In the genomic region with DNA sequence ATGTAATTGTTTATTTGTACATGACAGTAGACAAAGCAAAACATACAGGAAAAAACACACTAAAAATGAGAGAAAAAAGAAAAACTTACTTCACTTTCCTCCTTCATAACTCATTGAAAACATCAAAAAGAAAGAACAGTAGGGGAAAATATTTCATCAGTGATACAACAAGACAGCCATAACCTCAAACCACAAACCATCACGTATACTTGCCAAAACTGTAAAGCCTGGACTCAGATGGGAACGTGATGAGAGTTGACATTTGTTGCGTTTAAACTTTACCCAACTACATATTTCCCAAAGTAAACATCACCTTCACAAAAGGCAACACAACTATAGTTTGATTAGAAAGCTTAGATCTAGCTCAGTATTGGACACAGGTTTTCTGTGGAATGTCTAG, we compare ENCODE assay signal across 18 cellular contexts.
DNase-seq lines count a peak whose midpoint lies in the region; ATAC-seq and TF ChIP-seq lines count a peak whose summit lies in the region.
"Had no signal": no experiment of that assay in that cellular context is flagged by ENCODE, and none has a peak within 500 bp of the region (broad histone marks: within the 10 kb centered on the region; RNA-seq: fewer than 3 reads in every experiment).

No MANE protein-coding gene starts in this region.

- BruUV-seq in MCF 10A (replicated peaks; lab: Mats Ljungman, UMichigan), result no TSS peak

- H3K4me3 Mint-ChIP-seq in MCF 10A (ENCODE audit: unreplicated experiment), result no peak overlapping the region
- H3K4me3 Mint-ChIP-seq: natural killer cell, WTC11 had no signal

- no peaks in the 10 kb centered on the region for H3K9me3 Mint-ChIP-seq in MCF 10A (ENCODE audit: unreplicated experiment)

- no peak for TF ChIP-seq POLR2A in breast epithelium (IDR thresholded peaks at IDR 0.05)

- H3K36me3 ChIP-seq in breast epithelium, result no peaks in the 10 kb centered on the region

- TF ChIP-seq CTCF in MCF 10A (IDR thresholded peaks at IDR 0.05; ENCODE audit: unreplicated experiment) (no peak), breast epithelium (IDR thresholded peaks at IDR 0.05) (no peak), fibroblast of the aortic adventitia (IDR thresholded peaks at IDR 0.05; ENCODE audit: insufficient read depth, low read length) (no peak)

- no peaks in the 10 kb centered on the region for H3K4me1 ChIP-seq in breast epithelium
- H3K4me1 ChIP-seq: body of pancreas had no signal

- H3K27me3 ChIP-seq in breast epithelium, result no peaks in the 10 kb centered on the region
- H3K27me3 ChIP-seq: body of pancreas had no signal

- CTCF ChIA-PET in MCF 10A (lab: Yijun Ruan, JAX), result interaction anchor here (0.6 kb wide), 1 partner anchor 47 kb away, joined by 3 read pairs; no protein-coding TSS in a partner anchor

- intact Hi-C loops in MCF 10A (cut with micrococcal nuclease), result loop anchor here (5.0 kb wide), 1 partner anchor 64 kb away; no protein-coding TSS in a partner anchor
- intact Hi-C loops in breast epithelium (cut with DNase I; ENCODE audit: low total_unique reads), result no loop called here

- H3K27ac Mint-ChIP-seq in MCF 10A (ENCODE audit: low read depth, unreplicated experiment), result peak overlapping the region; percentile 69
- H3K27ac Mint-ChIP-seq: natural killer cell, WTC11 had no signal

- no peaks in the 10 kb centered on the region for H3K27me3 Mint-ChIP-seq in MCF 10A (ENCODE audit: insufficient read depth, unreplicated experiment)

- no peaks in the 10 kb centered on the region for H3K9me3 ChIP-seq in breast epithelium
- H3K9me3 ChIP-seq: body of pancreas had no signal

- POLR2A ChIA-PET in MCF 10A (lab: Yijun Ruan, JAX), result no interaction called here

- H3K36me3 Mint-ChIP-seq in MCF 10A (ENCODE audit: insufficient read depth, unreplicated experiment), result peaks cover 7% of the 10 kb centered on the region
- H3K36me3 Mint-ChIP-seq: WTC11 had no signal

- DNase-seq in MCF 10A (ENCODE audit: unreplicated experiment) (peak; percentile 71), breast epithelium (ENCODE audit: low spot score in 2 of 2) (no peak), fibroblast of the aortic adventitia (ENCODE audit: low read depth) (peak; percentile 73), stromal cell of bone marrow (ENCODE audit: low read depth) (peak; percentile 45), NCI-H2029 treated with DMSO at 0.1 percent for 48 hours (lab: John Stamatoyannopoulos, UW) (no peak)
- DNase-seq: activated T-cell treated with anti-CD3 and anti-CD28 coated beads for 4 hours, body of pancreas, GF-D8, natural killer cell, NCI-H1417, NCI-H526 treated with DMSO at 0.1 percent for 48 hours, SHP77 treated with DMSO at 0.1 percent for 48 hours, trophoblast cell had no signal

- no peak overlapping the region for H3K27ac ChIP-seq in breast epithelium
- H3K27ac ChIP-seq: body of pancreas had no signal

- H3K4me1 Mint-ChIP-seq in MCF 10A (ENCODE audit: insufficient read depth, unreplicated experiment), result peaks cover 32% of the 10 kb centered on the region
- H3K4me1 Mint-ChIP-seq: natural killer cell had no signal

- no peak overlapping the region for H3K4me3 ChIP-seq in breast epithelium
- no peak overlapping the region for H3K4me3 ChIP-seq in fibroblast of the aortic adventitia (ENCODE audit: low read depth, low read length)
- H3K4me3 ChIP-seq: body of pancreas had no signal

- peak; percentile 85 for ATAC-seq in SK-N-SH treated with all-trans-retinoic acid at 6 μM for 48 hours
- ATAC-seq in GM18498 (IDR thresholded peaks at IDR 0.05; ENCODE audit: unreplicated experiment), result no peak
- ATAC-seq in HG03469 (IDR thresholded peaks at IDR 0.05; ENCODE audit: unreplicated experiment), result no peak
- ATAC-seq: body of pancreas, esophagus mucosa, natural killer cell, WTC11 had no signal

TF ChIP-seq in SK-N-SH treated with all-trans-retinoic acid at 6 μM for 48 hours, 23 proteins besides CTCF, POLR2A, EP300 and RAD21:
- TF ChIP-seq POU6F1 (CRISPR knock-in tag; IDR thresholded peaks at IDR 0.05; ENCODE audit: borderline replicate concordance, low read depth) (no peak), SNAI2 (CRISPR knock-in tag; IDR thresholded peaks at IDR 0.05) (no peak), ISL1 (CRISPR knock-in tag; IDR thresholded peaks at IDR 0.05) (no peak)
- TF ChIP-seq, protein P1, sequence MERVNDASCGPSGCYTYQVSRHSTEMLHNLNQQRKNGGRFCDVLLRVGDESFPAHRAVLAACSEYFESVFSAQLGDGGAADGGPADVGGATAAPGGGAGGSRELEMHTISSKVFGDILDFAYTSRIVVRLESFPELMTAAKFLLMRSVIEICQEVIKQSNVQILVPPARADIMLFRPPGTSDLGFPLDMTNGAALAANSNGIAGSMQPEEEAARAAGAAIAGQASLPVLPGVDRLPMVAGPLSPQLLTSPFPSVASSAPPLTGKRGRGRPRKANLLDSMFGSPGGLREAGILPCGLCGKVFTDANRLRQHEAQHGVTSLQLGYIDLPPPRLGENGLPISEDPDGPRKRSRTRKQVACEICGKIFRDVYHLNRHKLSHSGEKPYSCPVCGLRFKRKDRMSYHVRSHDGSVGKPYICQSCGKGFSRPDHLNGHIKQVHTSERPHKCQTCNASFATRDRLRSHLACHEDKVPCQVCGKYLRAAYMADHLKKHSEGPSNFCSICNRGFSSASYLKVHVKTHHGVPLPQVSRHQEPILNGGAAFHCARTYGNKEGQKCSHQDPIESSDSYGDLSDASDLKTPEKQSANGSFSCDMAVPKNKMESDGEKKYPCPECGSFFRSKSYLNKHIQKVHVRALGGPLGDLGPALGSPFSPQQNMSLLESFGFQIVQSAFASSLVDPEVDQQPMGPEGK (CRISPR knock-in tag; IDR thresholded peaks at IDR 0.05; ENCODE audit: borderline replicate concordance), result no peak

Comparison
In these comparisons a context has a peak if more than half of its experiments do, and no peak if none do; other contexts are left out.
1. DNase-seq: peak in MCF 10A (single experiment), fibroblast of the aortic adventitia (single experiment) and stromal cell of bone marrow (single experiment); none in breast epithelium (0 of 2) and NCI-H2029 treated with DMSO at 0.1 percent for 48 hours (single experiment).